In genomic region chr9:78031271-78031825, GRCh38 we compare ENCODE assay signal across 8 cellular contexts. TPM values are rescaled to one million over a fixed set of nuclear protein-coding genes. Genes with fewer than 3 reads are reported as not detected.
DNase-seq lines count a peak whose midpoint lies in the region; ATAC-seq, FAIRE-seq and TF ChIP-seq lines count a peak whose summit lies in the region.

GNAQ (minus strand) TSS chr9:78031811; CDS start chr9:78031235, 576 bp downstream.

- H3K27ac ChIP-seq in RWPE2 (ENCODE audit: poor library complexity, severe bottlenecking): peak within 1 kb of the TSS; percentile 84

- no peaks in the 10 kb centered on the region for H3K36me3 Mint-ChIP-seq in chondrocyte (ENCODE audit: low read depth)

- TF ChIP-seq CTCF in RWPE2 (IDR thresholded peaks at IDR 0.05; ENCODE audit: poor library complexity, severe bottlenecking): no peak
- no peak for TF ChIP-seq CTCF in chondrocyte (IDR thresholded peaks at IDR 0.05)

- no peaks in the 10 kb centered on the region for H3K36me3 ChIP-seq in RWPE2 (ENCODE audit: low read depth)

- FAIRE-seq in urothelium cell line (lab: Jason Lieb, UNC): no peak

- peaks cover 38% of the 10 kb centered on the region for H3K4me1 ChIP-seq in RWPE2 (ENCODE audit: insufficient read depth, poor library complexity, severe bottlenecking)

- DNase-seq in RWPE2 (ENCODE audit: low spot score): no peak
- DNase-seq in chondrocyte (ENCODE audit: low spot score): no peak
- peak; percentile 35 for DNase-seq in kidney glomerular epithelial cell (lab: John Stamatoyannopoulos, UW)
- peak; percentile 30 for DNase-seq in stimulated activated CD4-positive, alpha-beta T cell treated with anti-CD3 and anti-CD28 coated beads, Interleukin-4, amount 100 ng/mL, for 24 hours
- no peak for DNase-seq in retina
- DNase-seq in urothelium cell line (ENCODE audit: low spot score): no peak

- H3K27me3 Mint-ChIP-seq in chondrocyte (ENCODE audit: low read depth): no peaks in the 10 kb centered on the region

- H3K27ac Mint-ChIP-seq in chondrocyte (ENCODE audit: unreplicated experiment): peak within 1 kb of the TSS; percentile 98

- no peaks in the 10 kb centered on the region for H3K9me3 Mint-ChIP-seq in chondrocyte (ENCODE audit: low read depth)

- ATAC-seq in GM18907 (IDR thresholded peaks at IDR 0.05; ENCODE audit: unreplicated experiment) (peak; percentile 30), RWPE2 (ENCODE audit: low read depth) (peak; percentile 6; the same call in 2 of the 3 replicates), HG02588 (IDR thresholded peaks at IDR 0.05; ENCODE audit: unreplicated experiment) (no peak)

- peaks cover 55% of the 10 kb centered on the region for H3K4me1 Mint-ChIP-seq in chondrocyte (ENCODE audit: low read depth)

- H3K4me3 ChIP-seq in RWPE2 (ENCODE audit: severe bottlenecking): peak within 1 kb of the TSS; percentile 89

- no peaks in the 10 kb centered on the region for H3K27me3 ChIP-seq in RWPE2 (ENCODE audit: insufficient read depth, poor library complexity, severe bottlenecking)

- H3K9me3 ChIP-seq in RWPE2 (ENCODE audit: severe bottlenecking): no peaks in the 10 kb centered on the region

- H3K4me3 Mint-ChIP-seq in chondrocyte (ENCODE audit: unreplicated experiment): peak within 1 kb of the TSS; percentile 93

RNA-seq across cellular contexts. Expression of gene GNAQ, which starts in this region (rescaled TPM):
- total RNA-seq in chondrocyte: 73.8 to 88.3 TPM (median 87.0 TPM) in 3 replicates

Comparison
In these comparisons a context has a peak if more than half of its experiments do, and no peak if none do; other contexts are left out.
1. DNase-seq: peak in kidney glomerular epithelial cell (single experiment) and stimulated activated CD4-positive, alpha-beta T cell treated with anti-CD3 and anti-CD28 coated beads, Interleukin-4, amount 100 ng/mL, for 24 hours (single experiment); none in RWPE2 (single experiment), chondrocyte (single experiment), retina (single experiment) and urothelium cell line (single experiment).